In genomic region chr9:16639644-16640043, GRCh38 we compare ENCODE assay signal across 35 cellular contexts.
A peak's percentile ranks its signal among the peaks of the same experiment; 100 is the strongest.
DNase-seq lines count a peak whose midpoint lies in the region; ATAC-seq and TF ChIP-seq lines count a peak whose summit lies in the region.
"Had no signal": no experiment of that assay in that cellular context is flagged by ENCODE, and none has a peak within 500 bp of the region (broad histone marks: within the 10 kb centered on the region; RNA-seq: fewer than 3 reads in every experiment).

No MANE protein-coding gene starts in this region.

- H3K9ac ChIP-seq in IMR-90 (ENCODE audit: low read depth, low read length) (no peak overlapping the region), mesenchymal stem cell (ENCODE audit: low read length) (no peak overlapping the region)
- H3K9ac ChIP-seq: BLaER1; BLaER1 treated with 17β-estradiol and CSF1 and Interleukin-3, amounts not matched to agents 10 nM and 100 nM had no signal

- H3K14ac ChIP-seq in IMR-90 (replicated peaks; ENCODE audit: low read depth, low read length) (no peak overlapping the region), mesenchymal stem cell (ENCODE audit: low read length in 2 of 2) (no peak overlapping the region)

- no peak overlapping the region for H3K18ac ChIP-seq in IMR-90 (ENCODE audit: low read depth, low read length)
- H3K18ac ChIP-seq in mesenchymal stem cell (ENCODE audit: low read depth in 1 of 2, low read length in 2 of 2), result no peak overlapping the region

- H2AFZ ChIP-seq in IMR-90 (replicated peaks; ENCODE audit: low read length, poor library complexity) (no peak overlapping the region), mesenchymal stem cell (ENCODE audit: low read depth, low read length) (no peak overlapping the region), hepatocyte (no peak overlapping the region)

- H2AK9ac ChIP-seq in IMR-90 (replicated peaks; ENCODE audit: low read depth, low read length, poor library complexity), result no peak overlapping the region

- H4K20me1 ChIP-seq in IMR-90 (ENCODE audit: insufficient read depth, low read length) (no peaks in the 10 kb centered on the region), hepatocyte (ENCODE audit: insufficient read depth, poor library complexity, severe bottlenecking) (no peaks in the 10 kb centered on the region)
- H4K20me1 ChIP-seq: BLaER1; BLaER1 treated with 17β-estradiol and CSF1 and Interleukin-3, amounts not matched to agents 10 nM and 100 nM had no signal

- POLR2A ChIA-PET in IMR-90 (lab: Charles Lee; ENCODE audit: unreplicated experiment), result no interaction called here
- POLR2A ChIA-PET in WTC11 (lab: Charles Lee), result interaction anchor here (0.6 to 0.7 kb wide), 2 partner anchors 35 to 259 kb away, joined by 3 read pairs; no protein-coding TSS in a partner anchor

- no peaks in the 10 kb centered on the region for H3K36me3 Mint-ChIP-seq in WTC11
- no peaks in the 10 kb centered on the region for H3K36me3 Mint-ChIP-seq in nephron (ENCODE audit: low read depth)
- H3K36me3 Mint-ChIP-seq: CD14-positive monocyte; CD4-positive, alpha-beta memory T cell; CD4-positive, CD25-positive, alpha-beta regulatory T cell; CD8-positive, alpha-beta memory T cell; CD8-positive, alpha-beta T cell had no signal

- no peak overlapping the region for H3K4me3 Mint-ChIP-seq in WTC11
- H3K4me3 Mint-ChIP-seq in nephron, result no peak overlapping the region
- H3K4me3 Mint-ChIP-seq: B cell; CD14-positive monocyte; CD4-positive, alpha-beta memory T cell; CD4-positive, alpha-beta T cell; CD4-positive, CD25-positive, alpha-beta regulatory T cell; CD8-positive, alpha-beta memory T cell; CD8-positive, alpha-beta T cell had no signal

- no peak overlapping the region for H2BK120ac ChIP-seq in IMR-90 (ENCODE audit: low read depth, low read length)
- no peak overlapping the region for H2BK120ac ChIP-seq in mesenchymal stem cell (ENCODE audit: low read depth, low read length)

- no peak overlapping the region for H3K27ac ChIP-seq in IMR-90 (ENCODE audit: insufficient read depth, low read length)
- no peak overlapping the region for H3K27ac ChIP-seq in mesenchymal stem cell (ENCODE audit: low read length, poor library complexity, severe bottlenecking)
- H3K27ac ChIP-seq in hepatocyte, result no peak overlapping the region
- H3K27ac ChIP-seq: 22Rv1; A549; BLaER1; BLaER1 treated with 17β-estradiol and CSF1 and Interleukin-3, amounts not matched to agents 10 nM and 100 nM; C4-2B had no signal

- H3K27ac Mint-ChIP-seq in WTC11, result 0 out of 2 replicates have a peak overlapping the region, but pooled peaks have one; percentile 44
- H3K27ac Mint-ChIP-seq in nephron, result peak overlapping the region; percentile 88 to 93 (median 88)
- H3K27ac Mint-ChIP-seq: B cell; CD14-positive monocyte; CD4-positive, alpha-beta memory T cell; CD4-positive, alpha-beta T cell; CD4-positive, CD25-positive, alpha-beta regulatory T cell; CD8-positive, alpha-beta memory T cell; CD8-positive, alpha-beta T cell had no signal

- dilution Hi-C loops in IMR-90 (cut with HindIII; ENCODE audit: low sequenced_read_pairs, unreplicated experiment), result no loop called here

- in situ Hi-C loops in IMR-90 (cut with MboI; ENCODE audit: low sequenced_read_pairs), result loop anchor here (25.0 kb wide), 1 partner anchor 823 kb away; no protein-coding TSS in a partner anchor

- H3K27me3 Mint-ChIP-seq in WTC11 (ENCODE audit: low read depth) (no peaks in the 10 kb centered on the region), nephron (ENCODE audit: low read depth) (no peaks in the 10 kb centered on the region)
- H3K27me3 Mint-ChIP-seq: B cell; CD4-positive, alpha-beta memory T cell; CD4-positive, alpha-beta T cell; CD4-positive, CD25-positive, alpha-beta regulatory T cell; CD8-positive, alpha-beta memory T cell had no signal

- H2BK20ac ChIP-seq in IMR-90 (ENCODE audit: low read depth, low read length), result no peak overlapping the region

- H3K9me3 Mint-ChIP-seq in WTC11 (no peaks in the 10 kb centered on the region), nephron (no peaks in the 10 kb centered on the region)
- H3K9me3 Mint-ChIP-seq: CD4-positive, alpha-beta T cell; CD8-positive, alpha-beta T cell had no signal

- H3K4me1 Mint-ChIP-seq in WTC11 (peaks cover 28% of the 10 kb centered on the region), nephron (peaks cover 49% of the 10 kb centered on the region)
- H3K4me1 Mint-ChIP-seq: B cell; CD14-positive monocyte; CD4-positive, alpha-beta memory T cell; CD4-positive, CD25-positive, alpha-beta regulatory T cell; CD8-positive, alpha-beta memory T cell had no signal

- no peaks in the 10 kb centered on the region for H3K9me2 ChIP-seq in hepatocyte (replicated peaks; ENCODE audit: insufficient read depth)

- peak overlapping the region; percentile 49; the same call in 1 of the 3 replicates for H2BK15ac ChIP-seq in IMR-90 (ENCODE audit: low read depth, low read length)
- no peak overlapping the region for H2BK15ac ChIP-seq in mesenchymal stem cell (ENCODE audit: low read depth, poor library complexity, severe bottlenecking)

- H3K23ac ChIP-seq in IMR-90 (ENCODE audit: low read depth, low read length), result no peak overlapping the region
- no peak overlapping the region for H3K23ac ChIP-seq in mesenchymal stem cell (ENCODE audit: low read length in 2 of 2)

- peaks cover 2% of the 10 kb centered on the region for H3K79me2 ChIP-seq in hepatocyte

- H3K4me2 ChIP-seq in IMR-90 (ENCODE audit: low read depth, low read length) (no peak overlapping the region), mesenchymal stem cell (ENCODE audit: low read length, poor library complexity, severe bottlenecking) (no peak overlapping the region), hepatocyte (no peak overlapping the region)
- H3K4me2 ChIP-seq: A549; BLaER1; BLaER1 treated with 17β-estradiol and CSF1 and Interleukin-3, amounts not matched to agents 10 nM and 100 nM had no signal

- H4K91ac ChIP-seq in IMR-90 (ENCODE audit: insufficient read depth, low read depth, low read length) (no peak overlapping the region), mesenchymal stem cell (ENCODE audit: low read length) (no peak overlapping the region)

- no peak for TF ChIP-seq CTCF in IMR-90 (conservative IDR thresholded peaks at IDR 0.05; ENCODE audit: low read depth, low read length)
- no peak for TF ChIP-seq CTCF in WTC11 (IDR thresholded peaks at IDR 0.05)
- TF ChIP-seq CTCF in nephron (IDR thresholded peaks at IDR 0.05; ENCODE audit: unreplicated experiment in 3 of 3), result no peak
- TF ChIP-seq CTCF in hepatocyte (IDR thresholded peaks at IDR 0.05; ENCODE audit: poor library complexity), result no peak

- no peak overlapping the region for H2BK12ac ChIP-seq in mesenchymal stem cell (ENCODE audit: low read length in 2 of 2)

- H3K27me3 ChIP-seq in IMR-90 (ENCODE audit: control insufficient read depth, insufficient read depth, low read length) (no peaks in the 10 kb centered on the region), mesenchymal stem cell (ENCODE audit: control insufficient read depth in 1 of 2, insufficient read depth in 1 of 2, low read length in 2 of 2) (no peaks in the 10 kb centered on the region), hepatocyte (no peaks in the 10 kb centered on the region)
- H3K27me3 ChIP-seq: BE2C; BLaER1; BLaER1 treated with 17β-estradiol and CSF1 and Interleukin-3, amounts not matched to agents 10 nM and 100 nM had no signal

- H3K79me1 ChIP-seq in IMR-90 (ENCODE audit: low read depth in 1 of 2, low read length in 2 of 2) (peaks cover 12 to 40% of the 10 kb centered on the region in 2 experiments), mesenchymal stem cell (replicated peaks; ENCODE audit: low read length, poor library complexity, severe bottlenecking) (peaks cover 9% of the 10 kb centered on the region)

- 0 out of 4 replicates have a peak overlapping the region, but pooled peaks of 1 of the 2 experiments have one; percentile 8 for H4K8ac ChIP-seq in IMR-90 (ENCODE audit: low read depth in 2 of 2, low read length in 2 of 2)
- H4K8ac ChIP-seq in mesenchymal stem cell (ENCODE audit: low read length), result no peak overlapping the region

- H3K4me1 ChIP-seq in IMR-90 (ENCODE audit: control insufficient read depth, insufficient read depth, low read length), result peaks cover 15% of the 10 kb centered on the region
- H3K4me1 ChIP-seq in mesenchymal stem cell (ENCODE audit: control insufficient read depth, insufficient read depth, low read depth, low read length), result peaks cover 2% of the 10 kb centered on the region
- H3K4me1 ChIP-seq in hepatocyte (ENCODE audit: insufficient read depth), result no peaks in the 10 kb centered on the region
- H3K4me1 ChIP-seq: BE2C, Caco-2 had no signal

- no peaks in the 10 kb centered on the region for H3K9me1 ChIP-seq in IMR-90 (ENCODE audit: insufficient read depth, low read length)

- CTCF ChIA-PET in IMR-90 (lab: Yijun Ruan, JAX), result interaction anchor here (0.6 to 0.9 kb wide), 2 partner anchors 88 to 192 kb away, joined by 3 to 5 read pairs; no protein-coding TSS in a partner anchor
- CTCF ChIA-PET in WTC11 (lab: Charles Lee), result interaction anchor here (0.8 to 1.4 kb wide), 2 partner anchors 10 to 64 kb away, joined by 3 to 4 read pairs; no protein-coding TSS in a partner anchor

- H3K56ac ChIP-seq in IMR-90 (ENCODE audit: extremely low read depth, insufficient read depth, low read length), result no peak overlapping the region

- ATAC-seq in IMR-90 (ENCODE audit: low read depth) (no peak), WTC11 (no peak), HG03196 (IDR thresholded peaks at IDR 0.05; ENCODE audit: unreplicated experiment) (no peak)
- ATAC-seq: A549; CD8-positive, alpha-beta T cell had no signal

- no peak for TF ChIP-seq POLR2A in IMR-90 (IDR thresholded peaks at IDR 0.05; ENCODE audit: low read depth, low read length)

- H3K4ac ChIP-seq in IMR-90 (ENCODE audit: low read depth, low read length) (no peak overlapping the region), mesenchymal stem cell (ENCODE audit: low read depth in 1 of 2, low read length in 2 of 2) (no peak overlapping the region)

- intact Hi-C loops in IMR-90 (cut with micrococcal nuclease), result no loop called here

- no peaks in the 10 kb centered on the region for H3K36me3 ChIP-seq in IMR-90 (ENCODE audit: control insufficient read depth, insufficient read depth, low read length)
- no peaks in the 10 kb centered on the region for H3K36me3 ChIP-seq in mesenchymal stem cell (ENCODE audit: control insufficient read depth in 1 of 2, insufficient read depth in 2 of 2, low read depth in 1 of 2, low read length in 2 of 2)
- H3K36me3 ChIP-seq in hepatocyte (replicated peaks; ENCODE audit: insufficient read depth, low read depth), result no peaks in the 10 kb centered on the region
- H3K36me3 ChIP-seq: BE2C; BLaER1; BLaER1 treated with 17β-estradiol and CSF1 and Interleukin-3, amounts not matched to agents 10 nM and 100 nM had no signal

- no peak overlapping the region for H2BK5ac ChIP-seq in IMR-90 (ENCODE audit: low read depth, low read length, poor library complexity, severe bottlenecking)
- peak overlapping the region; percentile 4 for H2BK5ac ChIP-seq in mesenchymal stem cell (ENCODE audit: low read depth, low read length, poor library complexity, severe bottlenecking)

- H3K4me3 ChIP-seq in IMR-90 (ENCODE audit: insufficient read depth, low read depth, low read length) (no peak overlapping the region), mesenchymal stem cell (ENCODE audit: insufficient read depth in 1 of 2, low read depth in 1 of 2, low read length in 2 of 2) (no peak overlapping the region), hepatocyte (no peak overlapping the region)
- H3K4me3 ChIP-seq: A549; BLaER1; BLaER1 treated with 17β-estradiol and CSF1 and Interleukin-3, amounts not matched to agents 10 nM and 100 nM had no signal

- no peak for DNase-seq in IMR-90
- no peak for DNase-seq in WTC11 (ENCODE audit: low spot score)
- no peak for DNase-seq in mesenchymal stem cell
- DNase-seq in hepatocyte (ENCODE audit: low spot score), result no peak
- no peak for DNase-seq in SW480 (ENCODE audit: low spot score)
- DNase-seq in NCI-H1694 treated with DMSO at 0.1 percent for 48 hours (lab: John Stamatoyannopoulos, UW), result no peak
- DNase-seq: 8988T; ACHN; AML-193; BE2C; C1 segment of cervical spinal cord; Caco-2; Calu3; CD4-positive, alpha-beta memory T cell; CD4-positive, alpha-beta T cell; CD4-positive, CD25-positive, alpha-beta regulatory T cell; CD8-positive, alpha-beta memory T cell; CD8-positive, alpha-beta T cell; COR-L47; DMS 273 treated with DMSO at 0.1 percent for 48 hours; DMS153; DMS53; DMS79; DMS79 treated with DMSO at 0.1 percent for 48 hours; DND-41; EL had no signal

- TF ChIP-seq RAD21 in IMR-90 (IDR thresholded peaks at IDR 0.05; ENCODE audit: low read length), result no peak

- no CpG with 5 or more reads among the region's 4 CpGs for WGBS in IMR-90 (ENCODE audit: extremely low coverage in 2 of 2, insufficient read length in 1 of 2), 2 experiments
- 99% methylated on average over 3 of the region's 4 CpGs for WGBS in mesenchymal stem cell
- 94% methylated on average over 4 of the region's 4 CpGs for WGBS in hepatocyte (ENCODE audit: low lambda C conversion rate, missing lambda C conversion rate)

- no TSS peak for BruUV-seq in IMR-90 (replicated peaks; lab: Mats Ljungman, UMichigan)

- no peak overlapping the region for H4K5ac ChIP-seq in IMR-90 (ENCODE audit: low read depth, low read length)

- H3K9me3 ChIP-seq in IMR-90 (ENCODE audit: control insufficient read depth, insufficient read depth, low read length) (no peaks in the 10 kb centered on the region), mesenchymal stem cell (ENCODE audit: control insufficient read depth, low read length) (no peaks in the 10 kb centered on the region), hepatocyte (ENCODE audit: low read depth) (no peaks in the 10 kb centered on the region)
- H3K9me3 ChIP-seq: A549, BE2C, BLaER1, Caco-2 had no signal

- H2AK5ac ChIP-seq in IMR-90 (ENCODE audit: low read depth, low read length) (no peak overlapping the region), mesenchymal stem cell (ENCODE audit: low read length, severe bottlenecking) (peak overlapping the region; percentile 78)
